In genomic region chr19:6708913-6709312, GRCh38 we compare ENCODE assay signal across 7 cellular contexts. TPM values are rescaled to one million over a fixed set of nuclear protein-coding genes. Genes with fewer than 3 reads are reported as not detected.
"Had no signal": no experiment of that assay in that cellular context is flagged by ENCODE, and none has a peak within 500 bp of the region (broad histone marks: within the 10 kb centered on the region; RNA-seq: fewer than 3 reads in every experiment).

No MANE protein-coding gene starts in this region.

RNA-seq across cellular contexts. Expression of gene C3, which starts 11.5 kb away (rescaled TPM):
- total RNA-seq: SJSA1 had no signal

RNA-seq across cellular contexts. Expression of gene TNFSF14, which starts 39.0 kb away (rescaled TPM):
- total RNA-seq: M059J, NCI-H460, OCI-LY7, RPMI7951, SJSA1 had no signal
- polyA plus RNA-seq: SK-N-SH had no signal

RNA-seq across cellular contexts. Expression of gene SH2D3A, which starts 58.3 kb away (rescaled TPM):
- total RNA-seq: M059J, Right ventricle myocardium superior, RPMI7951, SJSA1 had no signal
